8 cellular contexts compared by ENCODE assay signal in genomic region chr11:86955111-86955673, GRCh38. TPM values are rescaled to one million over a fixed set of nuclear protein-coding genes. Genes with fewer than 3 reads are reported as not detected.
DNase-seq lines count a peak whose midpoint lies in the region; ATAC-seq and TF ChIP-seq lines count a peak whose summit lies in the region.

Gene FZD4 (minus strand): TSS chr11:86955395. CDS start chr11:86955085, 310 bp downstream.

- TF ChIP-seq CTCF in GM13976 (IDR thresholded peaks at IDR 0.05; ENCODE audit: borderline replicate concordance, control extremely low read depth, extremely low read depth, insufficient read depth, missing control alignments): no peak

- peak; percentile 85 for DNase-seq in 8988T
- DNase-seq in GM13976 (ENCODE audit: low spot score): peak; percentile 95
- peak; percentile 83 for DNase-seq in NCI-H1105 treated with DMSO at 0.1 percent for 48 hours (lab: John Stamatoyannopoulos, UW)
- peak in 3 of 5 experiments; percentile 19 to 67 (median 38) for DNase-seq in T-helper 2 cell
- DNase-seq in caudate nucleus (lab: John Stamatoyannopoulos, UW): peak in 58 of 61 donors; percentile 20 to 91 (median 74)
- DNase-seq in iPS-NIHi7 (ENCODE audit: extremely low spot score): peak; percentile 97

- H3K9ac ChIP-seq in skeletal muscle satellite cell (ENCODE audit: low read depth, low read length): peak within 1 kb of the TSS; percentile 85

- ATAC-seq in HG02798 (IDR thresholded peaks at IDR 0.05; ENCODE audit: poor library complexity, unreplicated experiment): peak; percentile 97

- H3K4me3 ChIP-seq in skeletal muscle satellite cell (ENCODE audit: low read length): peak within 1 kb of the TSS; percentile 100

- H3K27ac ChIP-seq in caudate nucleus (ENCODE audit: low read depth, low read length): peak within 1 kb of the TSS; percentile 91

- peaks cover 24% of the 10 kb centered on the region for H3K4me1 ChIP-seq in skeletal muscle satellite cell (ENCODE audit: control insufficient read depth, insufficient read depth, low read length)

- in situ Hi-C loops in GM13976 (cut with MboI; ENCODE audit: low sequenced_read_pairs, unreplicated experiment): no loop called here

- no peaks in the 10 kb centered on the region for H3K27me3 ChIP-seq in skeletal muscle satellite cell (ENCODE audit: control insufficient read depth, insufficient read depth, low read length)

- no peaks in the 10 kb centered on the region for H3K9me3 ChIP-seq in skeletal muscle satellite cell (replicated peaks; ENCODE audit: low read length)

- peak within 1 kb of the TSS; percentile 100 for H3K4me2 ChIP-seq in skeletal muscle satellite cell (ENCODE audit: low read length)

- H3K36me3 ChIP-seq in skeletal muscle satellite cell (ENCODE audit: insufficient read depth, low read length): peaks cover 11% of the 10 kb centered on the region

RNA-seq across cellular contexts. Expression of gene FZD4, which starts in this region (rescaled TPM):
- total RNA-seq in skeletal muscle satellite cell (2012; rRNA removed): 5.1 and 5.2 TPM in 2 replicates

Comparison
In these comparisons a context has a peak if more than half of its experiments do, and no peak if none do; other contexts are left out.
1. Peak in every context shown above with its lines: DNase-seq, ATAC-seq, H3K4me3 ChIP-seq and H3K27ac ChIP-seq.
2. DNase-seq: peak in every context shown above with its lines; median percentile 97 in iPS-NIHi7; 95 in GM13976; 85 in 8988T; 83 in NCI-H1105 treated with DMSO at 0.1 percent for 48 hours; 74 in caudate nucleus; 38 in T-helper 2 cell.